9 cellular contexts compared by ENCODE assay signal in genomic region chr9:128103589-128103962, GRCh38. TPM values are rescaled to one million over a fixed set of nuclear protein-coding genes. Genes with fewer than 3 reads are reported as not detected.
DNase-seq lines count a peak whose midpoint lies in the region; ATAC-seq, FAIRE-seq and TF ChIP-seq lines count a peak whose summit lies in the region.
"Had no signal": no experiment of that assay in that cellular context is flagged by ENCODE, and none has a peak within 500 bp of the region (broad histone marks: within the 10 kb centered on the region; RNA-seq: fewer than 3 reads in every experiment).

No MANE protein-coding gene starts in this region.

- peak overlapping the region in 1 of 2 donors; percentile 56 for H3K27ac Mint-ChIP-seq in natural killer cell

- H3K27me3 ChIP-seq in prostate gland (replicated peaks; ENCODE audit: insufficient read depth) = no peaks in the 10 kb centered on the region
- H3K27me3 ChIP-seq: MG63 had no signal

- H3K36me3 ChIP-seq in prostate gland = peaks cover 17 to 28% of the 10 kb centered on the region in 2 donors

- TF ChIP-seq POLR2A in prostate gland (IDR thresholded peaks at IDR 0.05) (no peak), GM12891 (IDR thresholded peaks at IDR 0.05; ENCODE audit: low read depth, low read length) (no peak)

- H3K4me3 Mint-ChIP-seq in natural killer cell = no peak overlapping the region

- no peak for ATAC-seq in GM18870 (IDR thresholded peaks at IDR 0.05; ENCODE audit: unreplicated experiment)
- no peak for ATAC-seq in natural killer cell

- TF ChIP-seq CTCF in GM12875 (IDR thresholded peaks at IDR 0.05; ENCODE audit: borderline replicate concordance, insufficient read depth, low read depth, low read length) = 0 out of 2 replicates have a peak, but pooled peaks have one; percentile 21
- TF ChIP-seq CTCF in prostate gland (IDR thresholded peaks at IDR 0.05) = peak in 1 of 4 experiments; percentile 23
- TF ChIP-seq CTCF in natural killer cell (IDR thresholded peaks at IDR 0.05) = no peak

- no peaks in the 10 kb centered on the region for H3K9me3 ChIP-seq in prostate gland
- H3K9me3 ChIP-seq: MG63 had no signal

- intact Hi-C loops in prostate gland (cut with DNase I) = no loop called here
- intact Hi-C loops in natural killer cell (cut with micrococcal nuclease) = no loop called here

- no peaks in the 10 kb centered on the region for H3K36me3 Mint-ChIP-seq in natural killer cell

- no peak for FAIRE-seq in GM12891 (lab: Jason Lieb, UNC)

- H3K4me3 ChIP-seq in GM12875 (ENCODE audit: low read depth, low read length) (no peak overlapping the region), prostate gland (no peak overlapping the region)
- H3K4me3 ChIP-seq: MG63 had no signal

- H3K4me1 ChIP-seq in prostate gland (replicated peaks) = peaks cover 20% of the 10 kb centered on the region

- no peaks in the 10 kb centered on the region for H3K9me3 Mint-ChIP-seq in natural killer cell

- DNase-seq in SW480 (ENCODE audit: low spot score) (peak; percentile 71), prostate gland (ENCODE audit: low spot score) (no peak), GM12891 (ENCODE audit: insufficient read length, low spot score) (no peak), natural killer cell (no peak), GDM1 (lab: John Stamatoyannopoulos, UW) (no peak)
- DNase-seq in central memory CD4-positive, alpha-beta T cell = peak; percentile 33
- DNase-seq: MG63 had no signal

- H3K27me3 Mint-ChIP-seq in natural killer cell (ENCODE audit: low read depth in 2 of 2) = no peaks in the 10 kb centered on the region

- peaks cover 5 to 13% of the 10 kb centered on the region in 2 donors for H3K4me1 Mint-ChIP-seq in natural killer cell

- WGBS in prostate gland = 61% methylated on average over 8 of the region's 8 CpGs

- peak overlapping the region; percentile 23 to 30 for H3K27ac ChIP-seq in prostate gland

TF ChIP-seq in GM12891, 5 proteins besides CTCF, POLR2A, EP300 and RAD21:
- no peak for TF ChIP-seq SPI1 (IDR thresholded peaks at IDR 0.05; ENCODE audit: low read depth, low read length)
- TF ChIP-seq TAF1 (IDR thresholded peaks at IDR 0.05; ENCODE audit: low read depth, low read length) = no peak
- TF ChIP-seq POU2F2 (IDR thresholded peaks at IDR 0.05; ENCODE audit: low read depth, low read length) = no peak
- TF ChIP-seq POLR2AphosphoS5 (IDR thresholded peaks at IDR 0.05; ENCODE audit: low read depth, low read length) = no peak
- no peak for TF ChIP-seq PAX5 (IDR thresholded peaks at IDR 0.05; ENCODE audit: insufficient read depth, low read length, severe bottlenecking)
TF ChIP-seq in GM12891: peak in this region for 0.

RNA-seq across cellular contexts. Expression of gene PTGES2, which starts 24.0 kb away (rescaled TPM):
- total RNA-seq in prostate gland (10 to 100 TPM; 89.4 to 96.1 TPM), natural killer cell (10 to 100 TPM; 43.4 to 57.0 (median 53.3) TPM)
- 45.3 TPM for polyA plus RNA-seq in GM12891 (2012; ENCODE audit: low read depth, missing spikeins)

RNA-seq across cellular contexts. Expression of gene SLC25A25, which starts 35.5 kb away (rescaled TPM):
- 10 to 100 TPM; 26.0 to 33.1 TPM for total RNA-seq in prostate gland
- 5.1 TPM for polyA plus RNA-seq in GM12891 (2012; ENCODE audit: low read depth, missing spikeins)
- 10 to 100 TPM; 16.8 to 19.1 (median 18.9) TPM for total RNA-seq in natural killer cell

RNA-seq across cellular contexts. Expression of gene NAIF1, which starts 36.5 kb away (rescaled TPM):
- total RNA-seq in prostate gland (10 to 100 TPM; 12.3 to 12.6 TPM), natural killer cell (10 to 100 TPM; 11.9 to 12.6 (median 12.1) TPM)
- polyA plus RNA-seq in GM12891 (2012; ENCODE audit: low read depth, missing spikeins) = 7.0 TPM

RNA-seq across cellular contexts. Expression of gene LCN2, which starts 45.7 kb away (rescaled TPM):
- 10 to 100 TPM; 30.5 to 43.7 TPM for total RNA-seq in prostate gland
- polyA plus RNA-seq in GM12891 (2012; ENCODE audit: low read depth, missing spikeins) = not detected
- under 1 TPM in 2 of 3 donors, not detected in 1; 0.82 to 0.99 TPM for total RNA-seq in natural killer cell

RNA-seq across cellular contexts. Expression of gene BBLN, which starts 56.5 kb away (rescaled TPM):
- total RNA-seq in prostate gland (100 to 1,000 TPM; 333 to 437 TPM), natural killer cell (10 to 100 TPM; 61.8 to 74.0 (median 69.3) TPM)
- 135 TPM for polyA plus RNA-seq in GM12891 (2012; ENCODE audit: low read depth, missing spikeins)

Comparison
In these comparisons a context has a peak if more than half of its experiments do, and no peak if none do; other contexts are left out.
1. DNase-seq: peak in SW480 (single experiment) and central memory CD4-positive, alpha-beta T cell (single experiment); none in prostate gland (single experiment), GM12891 (single experiment), natural killer cell (single experiment) and GDM1 (single experiment).